17 cellular contexts compared by ENCODE assay signal in genomic region chr7:75957021-75957736, GRCh38. TPM values are rescaled to one million over a fixed set of nuclear protein-coding genes. Genes with fewer than 3 reads are reported as not detected.
DNase-seq lines count a peak whose midpoint lies in the region; ATAC-seq, FAIRE-seq and TF ChIP-seq lines count a peak whose summit lies in the region.
"Had no signal": no experiment of that assay in that cellular context is flagged by ENCODE, and none has a peak within 500 bp of the region (broad histone marks: within the 10 kb centered on the region; RNA-seq: fewer than 3 reads in every experiment).

No MANE protein-coding gene starts in this region.

- intact Hi-C loops in body of pancreas (cut with DNase I) = no loop called here
- intact Hi-C loops in kidney (cut with DNase I) = loop anchor here (5.0 kb wide), 1 partner anchor 40 kb away; the partner anchor contains the start of gene POR
- intact Hi-C loops in pancreas (cut with DNase I) = no loop called here

- no peaks in the 10 kb centered on the region for H3K27me3 Mint-ChIP-seq in H9 (ENCODE audit: low read depth)

- no peak overlapping the region for H4K5ac ChIP-seq in H9 (ENCODE audit: insufficient read length, low read depth, low read length)

- peaks cover 2 to 3% of the 10 kb centered on the region in 2 experiments; a peak in 1 of 5 replicates for H3K9me3 Mint-ChIP-seq in H9
- H3K9me3 Mint-ChIP-seq: HFFc6; stimulated activated effector memory CD8-positive, alpha-beta T cell treated with anti-CD3 and anti-CD28 coated beads, Interleukin-12 subunit alpha, Interleukin-12 subunit beta, amount 100 ng/mL, for 72 hours had no signal

- H2BK15ac ChIP-seq in H9 (ENCODE audit: low read depth, low read length) = no peak overlapping the region

- H2AFZ ChIP-seq in H9 (ENCODE audit: low read length) = no peak overlapping the region

- TF ChIP-seq POLR2A in body of pancreas (IDR thresholded peaks at IDR 0.05) = peak in 2 of 3 donors; percentile 9 to 46

- no peak overlapping the region for H3K18ac ChIP-seq in H9 (ENCODE audit: insufficient read length, low read depth, low read length)

- no peak overlapping the region for H3K56ac ChIP-seq in H9 (ENCODE audit: insufficient read length, low read depth, low read length)

- FAIRE-seq in kidney (lab: Jason Lieb, UNC) (no peak), pancreas (lab: Jason Lieb, UNC) (no peak)
- FAIRE-seq: frontal cortex, G401.6, GM18507 had no signal

- H3K14ac ChIP-seq in H9 (ENCODE audit: insufficient read depth, low read length) = no peak overlapping the region

- H3K4ac ChIP-seq in H9 (ENCODE audit: low read depth, low read length) = no peak overlapping the region

- no peaks in the 10 kb centered on the region for H3K23me2 ChIP-seq in H9 (ENCODE audit: insufficient read length, low read depth, low read length, poor library complexity, severe bottlenecking)

- no peak overlapping the region for H4K91ac ChIP-seq in H9 (ENCODE audit: insufficient read length, low read depth, low read length)

- no peak overlapping the region for H2BK12ac ChIP-seq in H9 (ENCODE audit: insufficient read length, low read depth, low read length)

- H2AK5ac ChIP-seq in H9 (ENCODE audit: insufficient read length, low read length) = no peak overlapping the region

- no peaks in the 10 kb centered on the region for H3K9me3 ChIP-seq in H9 (ENCODE audit: control insufficient read depth, low read depth, low read length)
- H3K9me3 ChIP-seq in body of pancreas = no peaks in the 10 kb centered on the region
- no peaks in the 10 kb centered on the region for H3K9me3 ChIP-seq in kidney (ENCODE audit: control insufficient read depth in 1 of 2, low read length in 2 of 2)
- H3K9me3 ChIP-seq in pancreas = no peaks in the 10 kb centered on the region

- H3K79me2 ChIP-seq in H9 (ENCODE audit: insufficient read depth, low read length) = no peaks in the 10 kb centered on the region

- peaks cover 18 to 55% (median 53%) of the 10 kb centered on the region in 3 experiments; a peak in 6 of 7 replicates for H3K36me3 Mint-ChIP-seq in H9 (ENCODE audit: insufficient read depth in 1 of 3, low read depth in 3 of 3)

- peaks cover 0 to 5% of the 10 kb centered on the region in 2 donors for H3K36me3 ChIP-seq in body of pancreas (replicated peaks in 1 of 2; ENCODE audit: insufficient read depth in 1 of 2, low read depth in 2 of 2)
- peaks cover 14 to 17% of the 10 kb centered on the region in 2 donors for H3K36me3 ChIP-seq in kidney (ENCODE audit: control insufficient read depth in 1 of 2, insufficient read depth in 2 of 2, low read length in 2 of 2)
- H3K36me3 ChIP-seq in pancreas = peaks cover 0 to 24% (median 0%) of the 10 kb centered on the region in 3 donors

- H3K27ac Mint-ChIP-seq in H9 = peak overlapping the region in 2 of 3 experiments; percentile 74 to 93; a peak in 4 of 7 replicates
- H3K27ac Mint-ChIP-seq: HFFc6; stimulated activated effector memory CD8-positive, alpha-beta T cell treated with anti-CD3 and anti-CD28 coated beads, Interleukin-12 subunit alpha, Interleukin-12 subunit beta, amount 100 ng/mL, for 72 hours had no signal

- no peak overlapping the region for H3K4me2 ChIP-seq in H9 (ENCODE audit: insufficient read depth, insufficient read length, low read length)

- H2BK120ac ChIP-seq in H9 (ENCODE audit: low read depth, low read length, poor library complexity, severe bottlenecking) = no peak overlapping the region

- no peaks in the 10 kb centered on the region for H3K4me1 ChIP-seq in H9 (ENCODE audit: insufficient read depth, low read length)
- peaks cover 30% of the 10 kb centered on the region for H3K4me1 ChIP-seq in body of pancreas
- peaks cover 12 to 14% of the 10 kb centered on the region in 2 donors for H3K4me1 ChIP-seq in kidney (ENCODE audit: control insufficient read depth in 1 of 2, insufficient read depth in 1 of 2, low read depth in 1 of 2, low read length in 2 of 2)
- H3K4me1 ChIP-seq in pancreas = peaks cover 0 to 4% (median 0%) of the 10 kb centered on the region in 3 donors

- peaks cover 13 to 16% of the 10 kb centered on the region in 2 experiments for H3K4me1 Mint-ChIP-seq in H9
- H3K4me1 Mint-ChIP-seq: stimulated activated effector memory CD8-positive, alpha-beta T cell treated with anti-CD3 and anti-CD28 coated beads, Interleukin-12 subunit alpha, Interleukin-12 subunit beta, amount 100 ng/mL, for 72 hours had no signal

- no peak overlapping the region for H3K4me3 ChIP-seq in body of pancreas
- no peak overlapping the region for H3K4me3 ChIP-seq in kidney (ENCODE audit: low read length in 2 of 2)
- no peak overlapping the region for H3K4me3 ChIP-seq in pancreas
- H3K4me3 ChIP-seq: dorsolateral prefrontal cortex had no signal

- WGBS in H9 (ENCODE audit: extremely low coverage, insufficient read length, low lambda C conversion rate) = no CpG with 5 or more reads among the region's 16 CpGs
- WGBS in body of pancreas, 2 donors = 52 to 57% methylated on average over 13 to 16 of the region's 16 CpGs
- WGBS in pancreas, 2 donors = 70 to 74% methylated on average over 16 of the region's 16 CpGs

- H3K23ac ChIP-seq in H9 (ENCODE audit: insufficient read length, low read depth, low read length) = no peak overlapping the region

- TF ChIP-seq CTCF in H9 (conservative IDR thresholded peaks at IDR 0.05) = no peak
- peak in 1 of 7 experiments; percentile 2 for TF ChIP-seq CTCF in body of pancreas (IDR thresholded peaks at IDR 0.05)
- TF ChIP-seq CTCF in kidney (IDR thresholded peaks at IDR 0.05; ENCODE audit: borderline replicate concordance, extremely low read depth, insufficient read depth) = no peak
- TF ChIP-seq CTCF in pancreas (IDR thresholded peaks at IDR 0.05) = no peak

- DNase-seq in H9 (peak; percentile 75), body of pancreas (peak; percentile 65 to 78 (median 71)), kidney (peak; percentile 45), pancreas (peak in 4 of 6 donors; percentile 68 to 74 (median 70)), NCI-H1417 treated with DMSO at 0.1 percent for 48 hours (lab: John Stamatoyannopoulos, UW) (no peak), CD1c-positive myeloid dendritic cell (ENCODE audit: extremely low spot score) (no peak)
- no peak for DNase-seq in activated CD4-positive, alpha-beta T cell treated with anti-CD3 and anti-CD28 coated beads, Interleukin-2, amount 50 U/mL, for 4 hours
- DNase-seq in effector CD8-positive, alpha-beta T cell (lab: John Stamatoyannopoulos, UW) = no peak
- DNase-seq: C1 segment of cervical spinal cord, dorsolateral prefrontal cortex, HFFc6, NCI-H1694, SHP77 treated with DMSO at 0.1 percent for 48 hours had no signal

- H3K9ac ChIP-seq in H9 (ENCODE audit: extremely low read depth, insufficient read length, low read length) (no peak overlapping the region), kidney (ENCODE audit: low read length in 2 of 2) (no peak overlapping the region)

- H4K20me1 ChIP-seq in H9 (ENCODE audit: control insufficient read depth, insufficient read depth, insufficient read length) = no peaks in the 10 kb centered on the region

- H3T11ph ChIP-seq in H9 (ENCODE audit: low read length) = no peak overlapping the region

- H3K27me3 ChIP-seq in H9 (ENCODE audit: insufficient read depth, low read length) = no peaks in the 10 kb centered on the region
- H3K27me3 ChIP-seq in body of pancreas = no peaks in the 10 kb centered on the region
- H3K27me3 ChIP-seq in pancreas = no peaks in the 10 kb centered on the region
- H3K27me3 ChIP-seq: dorsolateral prefrontal cortex had no signal

- no peak overlapping the region for H2BK5ac ChIP-seq in H9 (ENCODE audit: insufficient read length, low read length)

- ATAC-seq in body of pancreas (peak; percentile 90), pancreas (peak; percentile 80 to 89 (median 85))
- ATAC-seq: stimulated activated effector memory CD8-positive, alpha-beta T cell treated with anti-CD3 and anti-CD28 coated beads, Interleukin-12 subunit alpha, Interleukin-12 subunit beta, amount 100 ng/mL, for 72 hours had no signal

- H3K79me1 ChIP-seq in H9 (ENCODE audit: insufficient read depth, low read depth, low read length, poor library complexity, severe bottlenecking) = no peaks in the 10 kb centered on the region

- H3K4me3 Mint-ChIP-seq in H9 = no peak overlapping the region; a peak in 1 of 5 replicates
- H3K4me3 Mint-ChIP-seq: HFFc6; stimulated activated effector memory CD8-positive, alpha-beta T cell treated with anti-CD3 and anti-CD28 coated beads, Interleukin-12 subunit alpha, Interleukin-12 subunit beta, amount 100 ng/mL, for 72 hours had no signal

- no peak overlapping the region for H4K8ac ChIP-seq in H9 (replicated peaks; ENCODE audit: insufficient read length, low read depth, low read length)

- no peak overlapping the region for H3K27ac ChIP-seq in H9 (ENCODE audit: insufficient read length, low read depth, low read length)
- peak overlapping the region; percentile 71 to 88 (median 82) for H3K27ac ChIP-seq in body of pancreas
- peak overlapping the region in 1 of 2 donors; percentile 43 for H3K27ac ChIP-seq in kidney (ENCODE audit: low read depth in 2 of 2, low read length in 2 of 2)
- H3K27ac ChIP-seq in pancreas = peak overlapping the region; percentile 51 to 78 (median 70)
- H3K27ac ChIP-seq: dorsolateral prefrontal cortex had no signal

- H2BK20ac ChIP-seq in H9 (ENCODE audit: low read depth, low read length, poor library complexity, severe bottlenecking) = no peak overlapping the region

RNA-seq across cellular contexts. Expression of gene TMEM120A, which starts 37.2 kb away (rescaled TPM):
- total RNA-seq in H9 (2021) (23.2 and 30.0 TPM in 2 replicates), body of pancreas (10 to 100 TPM; 22.1 to 35.0 TPM), kidney (47.0 TPM), pancreas (10 to 100 TPM; 29.5 to 38.7 (median 33.6) TPM)
- polyA plus RNA-seq in kidney (ENCODE audit: insufficient read depth, low read depth, low replicate concordance) (141 TPM), pancreas (10 to 100 TPM; 71.8 to 72.0 TPM)

RNA-seq across cellular contexts. Expression of gene POR, which starts 42.2 kb away (rescaled TPM):
- total RNA-seq in H9 (2021) = 125 and 128 TPM in 2 replicates
- 100 to 1,000 TPM in 1 of 2 donors, 10 to 100 TPM in 1; 54.2 to 118 TPM for total RNA-seq in body of pancreas
- 130 TPM for total RNA-seq in kidney
- polyA plus RNA-seq in kidney (ENCODE audit: insufficient read depth, low read depth, low replicate concordance) = 122 TPM
- total RNA-seq in pancreas = 10 to 100 TPM; 29.7 to 71.6 (median 41.7) TPM
- polyA plus RNA-seq in pancreas = 10 to 100 TPM; 84.2 to 99.0 TPM

Comparison
In these comparisons a context has a peak if more than half of its experiments do, and no peak if none do; other contexts are left out.
1. DNase-seq: peak in H9 (single experiment), body of pancreas (4 of 4), kidney (single experiment) and pancreas (4 of 6); none in NCI-H1417 treated with DMSO at 0.1 percent for 48 hours (single experiment), activated CD4-positive, alpha-beta T cell treated with anti-CD3 and anti-CD28 coated beads, Interleukin-2, amount 50 U/mL, for 4 hours (0 of 2), CD1c-positive myeloid dendritic cell (single experiment) and effector CD8-positive, alpha-beta T cell (single experiment).